In genomic region chr2:219289537-219290361, GRCh38 we compare ENCODE assay signal across 10 cellular contexts. TPM values are rescaled to one million over a fixed set of nuclear protein-coding genes. Genes with fewer than 3 reads are reported as not detected.
DNase-seq lines count a peak whose midpoint lies in the region; ATAC-seq and TF ChIP-seq lines count a peak whose summit lies in the region.
"Had no signal": no experiment of that assay in that cellular context is flagged by ENCODE, and none has a peak within 500 bp of the region (broad histone marks: within the 10 kb centered on the region; RNA-seq: fewer than 3 reads in every experiment).

No MANE protein-coding gene starts in this region.

- H3K36me3 ChIP-seq in GM23248 (ENCODE audit: low read depth) (no peaks in the 10 kb centered on the region), heart left ventricle (peaks cover 0 to 20% (median 10%) of the 10 kb centered on the region in 9 donors), smooth muscle cell (ENCODE audit: low read depth) (no peaks in the 10 kb centered on the region)

- CTCF ChIA-PET in T-cell (lab: Charles Lee) = interaction anchor here (0.8 to 11.0 kb wide), 2 partner anchors 9 to 11 kb away, joined by 3 to 116 read pairs; partner anchors contain the start of gene DNAJB2 (in 2 of the 2)

- peak overlapping the region; percentile 63 for H3K27ac ChIP-seq in GM23248
- H3K27ac ChIP-seq in heart left ventricle = peak overlapping the region in 10 of 12 donors; percentile 13 to 77 (median 62)
- no peak overlapping the region for H3K27ac ChIP-seq in smooth muscle cell (ENCODE audit: low read depth)

- H3K9ac ChIP-seq in GM23248 = peak overlapping the region; percentile 22; the same call in 1 of the 2 replicates
- H3K9ac ChIP-seq in smooth muscle cell (ENCODE audit: low read depth) = no peak overlapping the region

- DNase-seq in GM23248 = peak; percentile 91
- peak; percentile 98 for DNase-seq in amniotic epithelial cell (ENCODE audit: low read depth)
- DNase-seq in heart left ventricle = peak in 4 of 5 donors; percentile 70 to 78 (median 74)
- DNase-seq in smooth muscle cell (lab: John Stamatoyannopoulos, UW; ENCODE audit: unreplicated experiment) = peak; percentile 15
- DNase-seq in T-cell = no peak
- no peak for DNase-seq in activated CD4-positive, alpha-beta T cell treated with anti-CD3 and anti-CD28 coated beads for 4 hours
- DNase-seq: activated CD4-positive, alpha-beta T cell treated with anti-CD3 and anti-CD28 coated beads for 36 hours had no signal

- H3K79me2 ChIP-seq in GM23248 (ENCODE audit: insufficient read depth) (no peaks in the 10 kb centered on the region), smooth muscle cell (ENCODE audit: low read depth) (no peaks in the 10 kb centered on the region)

- H4K20me1 ChIP-seq in GM23248 (ENCODE audit: insufficient read depth) (no peaks in the 10 kb centered on the region), smooth muscle cell (ENCODE audit: low read depth) (no peaks in the 10 kb centered on the region)

- WGBS in GM23248 (ENCODE audit: low coverage in 1 of 2, low lambda C conversion rate in 2 of 2, missing lambda C conversion rate in 2 of 2), 2 experiments = 5 to 10% methylated on average over 13 to 16 of the region's 16 CpGs
- whole genome bisulfite sequencing in heart left ventricle, 4 donors = 47 to 56% (median 50%) methylated on average over 16 of the region's 16 CpGs
- 66% methylated on average over 16 of the region's 16 CpGs for WGBS in smooth muscle cell (ENCODE audit: low lambda C conversion rate)

- H3K36me3 Mint-ChIP-seq in T-cell = peaks cover 4% of the 10 kb centered on the region

- H3K9me3 Mint-ChIP-seq in T-cell = no peaks in the 10 kb centered on the region

- H3K27me3 ChIP-seq in GM23248 (replicated peaks; ENCODE audit: insufficient read depth) (no peaks in the 10 kb centered on the region), heart left ventricle (no peaks in the 10 kb centered on the region), smooth muscle cell (ENCODE audit: low read depth) (no peaks in the 10 kb centered on the region)

- ATAC-seq in heart left ventricle = peak; percentile 27 to 71 (median 65)
- no peak for ATAC-seq in T-cell (replicated peaks in 1 of 4)
- no peak for ATAC-seq in GM21515 (IDR thresholded peaks at IDR 0.05; ENCODE audit: unreplicated experiment)
- ATAC-seq in HG03039 (IDR thresholded peaks at IDR 0.05; ENCODE audit: unreplicated experiment) = no peak
- ATAC-seq: activated CD4-positive, alpha-beta T cell treated with anti-CD3 and anti-CD28 coated beads for 36 hours had no signal

- H3K9me3 ChIP-seq in GM23248 (ENCODE audit: low read depth) = no peaks in the 10 kb centered on the region
- no peaks in the 10 kb centered on the region for H3K9me3 ChIP-seq in heart left ventricle
- H3K9me3 ChIP-seq in smooth muscle cell (replicated peaks; ENCODE audit: low read depth) = no peaks in the 10 kb centered on the region

- H2AFZ ChIP-seq in GM23248 = no peak overlapping the region
- no peak overlapping the region for H2AFZ ChIP-seq in smooth muscle cell (ENCODE audit: low read depth)

- H3K4me1 ChIP-seq in GM23248 (ENCODE audit: insufficient read depth) = peaks cover 22% of the 10 kb centered on the region
- peaks cover 0 to 23% (median 9%) of the 10 kb centered on the region in 12 donors for H3K4me1 ChIP-seq in heart left ventricle
- no peaks in the 10 kb centered on the region for H3K4me1 ChIP-seq in smooth muscle cell (ENCODE audit: low read depth)

- H3K4me3 ChIP-seq in GM23248 (no peak overlapping the region), heart left ventricle (no peak overlapping the region), smooth muscle cell (no peak overlapping the region)

- H3K27me3 Mint-ChIP-seq in T-cell = no peaks in the 10 kb centered on the region
- H3K27me3 Mint-ChIP-seq: activated CD4-positive, alpha-beta T cell treated with anti-CD3 and anti-CD28 coated beads for 36 hours had no signal

- H3K4me2 ChIP-seq in GM23248 (ENCODE audit: unreplicated experiment) (peak overlapping the region; percentile 30), smooth muscle cell (no peak overlapping the region)

- H3K27ac Mint-ChIP-seq in T-cell = no peak overlapping the region
- H3K27ac Mint-ChIP-seq: activated CD4-positive, alpha-beta T cell treated with anti-CD3 and anti-CD28 coated beads for 36 hours had no signal

- no peak for TF ChIP-seq POLR2A in heart left ventricle (IDR thresholded peaks at IDR 0.05)

- H3F3A ChIP-seq in GM23248 (ENCODE audit: insufficient read depth) (peaks cover 8% of the 10 kb centered on the region), smooth muscle cell (ENCODE audit: low read depth) (no peaks in the 10 kb centered on the region)

- peaks cover 3 to 14% (median 8%) of the 10 kb centered on the region in 3 donors for H3K4me1 Mint-ChIP-seq in T-cell

- no peak overlapping the region for H3K4me3 Mint-ChIP-seq in T-cell
- H3K4me3 Mint-ChIP-seq: activated CD4-positive, alpha-beta T cell treated with anti-CD3 and anti-CD28 coated beads for 36 hours had no signal

- H3K9me2 ChIP-seq in GM23248 (ENCODE audit: insufficient read depth) = no peaks in the 10 kb centered on the region

- in situ Hi-C loops in GM23248 (cut with MboI) = no loop called here

- intact Hi-C loops in heart left ventricle (cut with DNase I) = loop anchor here in 7 of 10 donors (5.0 to 10.0 kb wide), 6 partner anchors 42 to 235 kb away; partner anchors contain the start of genes DNPEP (in 2 of the 7), GLB1L (in 2 of the 7), STK16 (in 2 of the 7) and CNPPD1 (in 1 of the 7)

- POLR2A ChIA-PET in T-cell (lab: Charles Lee) = no interaction called here

- TF ChIP-seq CTCF in heart left ventricle (IDR thresholded peaks at IDR 0.05) (no peak), smooth muscle cell (IDR thresholded peaks at IDR 0.05; ENCODE audit: borderline replicate concordance, insufficient read depth, poor library complexity, severe bottlenecking) (no peak)

RNA-seq across cellular contexts. Expression of gene DNAJB2, which starts 10.6 kb away (rescaled TPM):
- 50.5 and 53.7 TPM in 2 replicates for total RNA-seq in GM23248 (2014; rRNA removed; shearing (Covaris generic))
- polyA plus RNA-seq in GM23248 (2016; fragmentation: Nextera tagmentation; extraction: Ambion mirVana) = 11.1 and 12.6 TPM in 2 replicates
- total RNA-seq in heart left ventricle = 10 to 100 TPM; 61.3 to 95.4 (median 74.9) TPM
- polyA plus RNA-seq in heart left ventricle = 100 to 1,000 TPM in 1 of 2 donors, 10 to 100 TPM in 1; 66.5 to 181 TPM
- total RNA-seq in smooth muscle cell = 37.2 and 52.4 TPM in 2 replicates
- 14.3 and 24.2 TPM in 2 replicates for polyA plus RNA-seq in smooth muscle cell
- total RNA-seq in T-cell = 100 to 1,000 TPM in 2 of 5 donors, 10 to 100 TPM in 3; 83.0 to 150 (median 91.8) TPM

RNA-seq across cellular contexts. Expression of gene PTPRN, which starts 19.5 kb away (rescaled TPM):
- 50.5 and 54.1 TPM in 2 replicates for total RNA-seq in GM23248 (2014; rRNA removed; shearing (Covaris generic))
- polyA plus RNA-seq in GM23248 (2016; fragmentation: Nextera tagmentation; extraction: Ambion mirVana) (29.2 and 30.5 TPM in 2 replicates), heart left ventricle (under 1 TPM in 1 of 2 donors, not detected in 1; 0.12 TPM), smooth muscle cell (31.1 and 36.4 TPM in 2 replicates)
- total RNA-seq in heart left ventricle (under 1 TPM in 3 of 9 donors, not detected in 6; 0.19 to 0.93 (median 0.59) TPM), smooth muscle cell (10.7 and 19.4 TPM in 2 replicates), T-cell (under 1 TPM in 1 of 5 donors, not detected in 4; 0.63 TPM)

RNA-seq across cellular contexts. Expression of gene TUBA4A, which starts 36.0 kb away (rescaled TPM):
- total RNA-seq in GM23248 (2014; rRNA removed; shearing (Covaris generic)) = 14.3 and 27.1 TPM in 2 replicates
- polyA plus RNA-seq in GM23248 (2016; fragmentation: Nextera tagmentation; extraction: Ambion mirVana) (14.5 and 15.5 TPM in 2 replicates), heart left ventricle (100 to 1,000 TPM; 189 to 362 TPM), smooth muscle cell (29.4 and 86.5 TPM in 2 replicates)
- total RNA-seq in heart left ventricle (100 to 1,000 TPM; 137 to 381 (median 193) TPM), smooth muscle cell (44.0 and 53.2 TPM in 2 replicates), T-cell (100 to 1,000 TPM; 108 to 196 (median 121) TPM)

RNA-seq across cellular contexts. Expression of gene TUBA4B, which starts 36.7 kb away (rescaled TPM):
- not detected in 2 replicates for total RNA-seq in GM23248 (2014; rRNA removed; shearing (Covaris generic))
- polyA plus RNA-seq in GM23248 (2016; fragmentation: Nextera tagmentation; extraction: Ambion mirVana) = not detected in 2 replicates
- total RNA-seq in heart left ventricle = not detected
- not detected for polyA plus RNA-seq in heart left ventricle
- total RNA-seq in smooth muscle cell = not detected in 2 replicates
- polyA plus RNA-seq in smooth muscle cell = not detected in 2 replicates
- not detected for total RNA-seq in T-cell
- total RNA-seq: activated CD4-positive, alpha-beta T cell treated with anti-CD3 and anti-CD28 coated beads for 36 hours; lower leg skin had no signal

RNA-seq across cellular contexts. Expression of gene RESP18, which starts 42.8 kb away (rescaled TPM):
- total RNA-seq in GM23248 (2014; rRNA removed; shearing (Covaris generic)) = not detected in 2 replicates
- polyA plus RNA-seq in GM23248 (2016; fragmentation: Nextera tagmentation; extraction: Ambion mirVana) (not detected in 2 replicates), heart left ventricle (not detected), smooth muscle cell (not detected in 2 replicates)
- total RNA-seq in heart left ventricle (not detected), smooth muscle cell (not detected in 2 replicates), T-cell (not detected)
- total RNA-seq: activated CD4-positive, alpha-beta T cell treated with anti-CD3 and anti-CD28 coated beads for 36 hours; lower leg skin had no signal

Comparison
In these comparisons a context has a peak if more than half of its experiments do, and no peak if none do; other contexts are left out.
1. DNase-seq: peak in GM23248 (single experiment), amniotic epithelial cell (single experiment), heart left ventricle (4 of 5) and smooth muscle cell (single experiment); none in T-cell (0 of 34) and activated CD4-positive, alpha-beta T cell treated with anti-CD3 and anti-CD28 coated beads for 4 hours (0 of 2).
2. ATAC-seq: peak in heart left ventricle (4 of 4); none in T-cell (0 of 4), GM21515 (single experiment) and HG03039 (single experiment).